Comparison of ENCODE assay signal across 17 cellular contexts in genomic region chr1:225430301-225430700, GRCh38. TPM values are rescaled to one million over a fixed set of nuclear protein-coding genes. Genes with fewer than 3 reads are reported as not detected.
DNase-seq lines count a peak whose midpoint lies in the region; ATAC-seq, FAIRE-seq and TF ChIP-seq lines count a peak whose summit lies in the region.
"Had no signal": no experiment of that assay in that cellular context is flagged by ENCODE, and none has a peak within 500 bp of the region (broad histone marks: within the 10 kb centered on the region; RNA-seq: fewer than 3 reads in every experiment).

No MANE protein-coding gene starts in this region.

- RAD21 ChIA-PET in GM12878 (lab: Charles Lee; ENCODE audit: unreplicated experiment): interaction anchor here (1.2 to 2.0 kb wide), 2 partner anchors 14 to 15 kb away, joined by 4 read pairs; no protein-coding TSS in a partner anchor

- no peak for ATAC-seq in CD4-positive, alpha-beta T cell (ENCODE audit: poor library complexity)
- no peak for ATAC-seq in GM12878
- ATAC-seq: Right ventricle myocardium inferior had no signal

- peaks cover 14 to 24% (median 21%) of the 10 kb centered on the region in 11 experiments; a peak in 21 of 22 replicates for H4K20me1 ChIP-seq in BLaER1 treated with 17β-estradiol and CSF1 and Interleukin-3, amounts not matched to agents 10 nM and 100 nM
- peaks cover 5% of the 10 kb centered on the region; the same call in 1 of the 2 replicates for H4K20me1 ChIP-seq in GM12878 (ENCODE audit: control insufficient read depth, insufficient read depth)

- peaks cover 24% of the 10 kb centered on the region for H3K36me3 Mint-ChIP-seq in CD4-positive, alpha-beta T cell (ENCODE audit: low read depth)
- H3K36me3 Mint-ChIP-seq in nephron (ENCODE audit: low read depth): no peaks in the 10 kb centered on the region

- SMC1A ChIA-PET in GM12878 (lab: Charles Lee; ENCODE audit: uncharacterized antibody, unreplicated experiment): interaction anchor here (1.0 to 8.1 kb wide), 2 partner anchors 13 to 43 kb away, joined by 3 to 108 read pairs; no protein-coding TSS in a partner anchor

- H3K36me3 ChIP-seq in BLaER1 treated with 17β-estradiol and CSF1 and Interleukin-3, amounts not matched to agents 10 nM and 100 nM: no peaks in the 10 kb centered on the region; a peak in 1 of 22 replicates
- no peaks in the 10 kb centered on the region for H3K36me3 ChIP-seq in GM12878 (ENCODE audit: control insufficient read depth in 2 of 2, insufficient read depth in 2 of 2, low read length in 1 of 2)
- H3K36me3 ChIP-seq: Peyer's patch had no signal

- TF ChIP-seq RAD21 in GM12878 (IDR thresholded peaks at IDR 0.05; ENCODE audit: insufficient read depth, low read depth, low read length): no peak

- H3K4me1 Mint-ChIP-seq in CD4-positive, alpha-beta T cell (ENCODE audit: low read depth): peaks cover 27% of the 10 kb centered on the region
- peaks cover 29% of the 10 kb centered on the region for H3K4me1 Mint-ChIP-seq in nephron

- POLR2A ChIA-PET in CD4-positive, alpha-beta T cell (lab: Charles Lee): interaction anchor here (8.1 kb wide), 1 partner anchor 14 kb away, joined by 280 read pairs; no protein-coding TSS in a partner anchor
- POLR2A ChIA-PET in GM12878 (lab: Charles Lee): interaction anchor here (0.6 to 1.4 kb wide), 4 partner anchors 14 to 346 kb away, joined by 3 to 6 read pairs (median 5); no protein-coding TSS in a partner anchor

- H3K4me3 Mint-ChIP-seq in CD4-positive, alpha-beta T cell: peak overlapping the region; percentile 43
- peak overlapping the region; percentile 28 to 50 (median 35) for H3K4me3 Mint-ChIP-seq in nephron
- H3K4me3 Mint-ChIP-seq: B cell had no signal

- WGBS in GM12878 (ENCODE audit: insufficient coverage, insufficient replicate concordance, low lambda C conversion rate, missing lambda C conversion rate): 88% methylated on average over 7 of the region's 7 CpGs

- in situ Hi-C loops in GM12878 (cut with MboI): no loop called here

- H3K27me3 Mint-ChIP-seq in CD4-positive, alpha-beta T cell: no peaks in the 10 kb centered on the region
- H3K27me3 Mint-ChIP-seq in nephron (ENCODE audit: low read depth): no peaks in the 10 kb centered on the region
- H3K27me3 Mint-ChIP-seq: B cell had no signal

- peaks cover 8 to 18% (median 16%) of the 10 kb centered on the region in 11 experiments; a peak in 18 of 22 replicates for H3K9me3 ChIP-seq in BLaER1 treated with 17β-estradiol and CSF1 and Interleukin-3, amounts not matched to agents 10 nM and 100 nM (replicated peaks in 1 of 11)
- H3K9me3 ChIP-seq in CD4-positive, alpha-beta T cell (ENCODE audit: control insufficient read depth, low read length): no peaks in the 10 kb centered on the region
- no peaks in the 10 kb centered on the region; the same call in 2 of the 3 replicates for H3K9me3 ChIP-seq in GM12878 (replicated peaks; ENCODE audit: control insufficient read depth, insufficient read depth, low read length)
- H3K9me3 ChIP-seq: Peyer's patch had no signal

- H3K27me3 ChIP-seq in BLaER1 treated with 17β-estradiol and CSF1 and Interleukin-3, amounts not matched to agents 10 nM and 100 nM: no peaks in the 10 kb centered on the region
- H3K27me3 ChIP-seq in CD4-positive, alpha-beta T cell (ENCODE audit: control insufficient read depth, insufficient read depth, low read length): no peaks in the 10 kb centered on the region
- H3K27me3 ChIP-seq in GM12878 (replicated peaks in 1 of 2; ENCODE audit: control insufficient read depth in 2 of 2, insufficient read depth in 2 of 2, low read length in 1 of 2): no peaks in the 10 kb centered on the region
- H3K27me3 ChIP-seq: Peyer's patch had no signal

- TF ChIP-seq POLR2A in GM12878 (IDR thresholded peaks at IDR 0.05; ENCODE audit: low read depth, low read length): no peak

- H3K79me2 ChIP-seq in GM12878 (ENCODE audit: control insufficient read depth, insufficient read depth, low read length): peaks cover 26% of the 10 kb centered on the region

- H3K9ac ChIP-seq in BLaER1 treated with 17β-estradiol and CSF1 and Interleukin-3, amounts not matched to agents 10 nM and 100 nM: 0 out of 22 replicates have a peak overlapping the region, but pooled peaks of 1 of the 11 experiments have one; percentile 4
- no peak overlapping the region for H3K9ac ChIP-seq in GM12878 (ENCODE audit: control insufficient read depth, insufficient read depth, low read length)
- H3K9ac ChIP-seq: KMS-11 had no signal

- peak overlapping the region in 8 of 11 experiments; percentile 8 to 100 (median 96); a peak in 11 of 22 replicates for H3K27ac ChIP-seq in BLaER1 treated with 17β-estradiol and CSF1 and Interleukin-3, amounts not matched to agents 10 nM and 100 nM
- no peak overlapping the region for H3K27ac ChIP-seq in CD4-positive, alpha-beta T cell (ENCODE audit: low read depth, low read length)
- H3K27ac ChIP-seq in GM12878 (ENCODE audit: control insufficient read depth, insufficient read depth): no peak overlapping the region
- H3K27ac ChIP-seq: KMS-11, Peyer's patch had no signal

- H3K9me3 Mint-ChIP-seq in CD4-positive, alpha-beta T cell: no peaks in the 10 kb centered on the region
- no peaks in the 10 kb centered on the region for H3K9me3 Mint-ChIP-seq in nephron

- TF ChIP-seq CTCF in CD4-positive, alpha-beta T cell (IDR thresholded peaks at IDR 0.05): no peak
- TF ChIP-seq CTCF in GM12878 (IDR thresholded peaks at IDR 0.05 in 2 of 3, conservative IDR thresholded peaks at IDR 0.05 in 1 of 3; ENCODE audit: control insufficient read depth in 2 of 3, extremely low read depth in 1 of 3, insufficient read depth in 1 of 3, low read depth in 3 of 3, low read length in 3 of 3): no peak
- no peak for TF ChIP-seq CTCF in nephron (IDR thresholded peaks at IDR 0.05; ENCODE audit: unreplicated experiment in 3 of 3)

- no peak for DNase-seq in CD4-positive, alpha-beta T cell
- DNase-seq in GM12878 (ENCODE audit: low read depth, low spot score) (no peak), GM19239 (ENCODE audit: insufficient read length, low spot score) (no peak), DMS 273 (lab: John Stamatoyannopoulos, UW; ENCODE audit: unreplicated experiment) (no peak), NCI-H1417 (lab: John Stamatoyannopoulos, UW) (no peak)
- DNase-seq: CD4-positive, alpha-beta memory T cell; DMS79; HCEC 1CT; NCI-H1436 treated with DMSO at 0.1 percent for 48 hours; NCI-H2029 treated with DMSO at 0.1 percent for 48 hours; NCI-H82; Peyer's patch had no signal

- intact Hi-C loops in CD4-positive, alpha-beta T cell (cut with DNase I, micrococcal nuclease): no loop called here
- intact Hi-C loops in GM12878 (cut with micrococcal nuclease; ENCODE audit: unreplicated experiment): no loop called here

- peak overlapping the region in 6 of 11 experiments; percentile 52 to 87 (median 82); a peak in 10 of 22 replicates for H3K4me2 ChIP-seq in BLaER1 treated with 17β-estradiol and CSF1 and Interleukin-3, amounts not matched to agents 10 nM and 100 nM
- H3K4me2 ChIP-seq in GM12878 (ENCODE audit: control insufficient read depth, insufficient read depth): no peak overlapping the region

- H3K27ac Mint-ChIP-seq in CD4-positive, alpha-beta T cell: no peak overlapping the region
- H3K27ac Mint-ChIP-seq in nephron: peak overlapping the region; percentile 20 to 53 (median 33)
- H3K27ac Mint-ChIP-seq: B cell had no signal

- TF ChIP-seq EP300 in GM12878 (IDR thresholded peaks at IDR 0.05; ENCODE audit: borderline replicate concordance in 1 of 2, control insufficient read depth in 1 of 2, low read depth in 2 of 2, low read length in 2 of 2): no peak

- peaks cover 23 to 40% (median 32%) of the 10 kb centered on the region in 10 experiments for H3K4me1 ChIP-seq in BLaER1 treated with 17β-estradiol and CSF1 and Interleukin-3, amounts not matched to agents 10 nM and 100 nM
- H3K4me1 ChIP-seq in GM12878 (ENCODE audit: control insufficient read depth, insufficient read depth, low read length): peaks cover 11% of the 10 kb centered on the region

- H3K4me3 ChIP-seq in BLaER1 treated with 17β-estradiol and CSF1 and Interleukin-3, amounts not matched to agents 10 nM and 100 nM: no peak overlapping the region
- H3K4me3 ChIP-seq in GM12878: no peak overlapping the region
- H3K4me3 ChIP-seq: Peyer's patch had no signal

- BruUV-seq in GM12878 (replicated peaks; lab: Mats Ljungman, UMichigan): no TSS peak

- no peak overlapping the region for H2AFZ ChIP-seq in GM12878 (ENCODE audit: control insufficient read depth, low read depth, low read length)

- CTCF ChIA-PET in CD4-positive, alpha-beta T cell (lab: Charles Lee): interaction anchor here (1.0 to 1.7 kb wide), 2 partner anchors 14 to 44 kb away, joined by 3 to 7 read pairs; no protein-coding TSS in a partner anchor
- CTCF ChIA-PET in GM12878 (lab: Yijun Ruan, JAX): interaction anchor here (6.9 kb wide), 1 partner anchor 11 kb away, joined by 53 read pairs; no protein-coding TSS in a partner anchor

- FAIRE-seq in GM12878 (lab: Jason Lieb, UNC) (no peak), GM19239 (lab: Jason Lieb, UNC) (no peak)

RNA-seq across cellular contexts. Expression of gene LBR, which starts 2.5 kb away (rescaled TPM):
- total RNA-seq in CD4-positive, alpha-beta T cell: 100 to 1,000 TPM; 118 to 129 TPM
- total RNA-seq in GM12878 (2013; cell fraction: nucleolus; rRNA removed): 109 and 122 TPM in 2 replicates
- total RNA-seq in GM12878 (2014; rRNA removed): 98.7 and 119 TPM in 2 replicates
- total RNA-seq in GM12878 (2014; rRNA removed; fragmentation: Illumina TruSeq; extraction: Trizol): 114 and 115 TPM in 2 replicates
- 121 and 122 TPM in 2 replicates for total RNA-seq in GM12878 (2021)
- 23.2 TPM for polyA plus RNA-seq in GM12878 (2011; ENCODE audit: low read depth)
- polyA plus RNA-seq in GM12878 (2011; rRNA removed): 107 and 150 TPM in 2 replicates
- polyA plus RNA-seq in GM12878 (2011; cell fraction: cytosol; rRNA removed): 65.0 and 77.4 TPM in 2 replicates
- polyA plus RNA-seq in GM12878 (2011; cell fraction: nucleus; rRNA removed): 58.7 and 70.0 TPM in 2 replicates
- polyA plus RNA-seq in GM12878 (2012): 45.6 and 47.4 TPM in 2 replicates
- 113 and 134 TPM in 2 replicates for polyA plus RNA-seq in GM12878 (2014; fragmentation: Illumina TruSeq; extraction: Trizol)
- 100 to 1,000 TPM in 1 of 2 experiments, 10 to 100 TPM in 1; 81.8 to 120 TPM for polyA plus RNA-seq in GM12878 (2014; fragmentation: Nextera tagmentation; extraction: Ambion mirVana)
- 77.6 and 82.7 TPM in 2 replicates for polyA plus RNA-seq in GM12878 (2014; rRNA removed)
- 100 to 1,000 TPM; 169 to 178 TPM for polyA plus RNA-seq in GM12878 (2016; fragmentation: Nextera tagmentation; extraction: Ambion mirVana)
- polyA minus RNA-seq in GM12878 (2011; rRNA and poly(A)+ RNA removed): 95.3 and 99.4 TPM in 2 replicates
- polyA minus RNA-seq in GM12878 (2011; cell fraction: cytosol; rRNA and poly(A)+ RNA removed): 31.2 and 33.1 TPM in 2 replicates
- polyA minus RNA-seq in GM12878 (2011; cell fraction: nucleus; rRNA and poly(A)+ RNA removed): 50.9 and 107 TPM in 2 replicates

Comparison
In these comparisons a context has a peak if more than half of its experiments do, and no peak if none do; other contexts are left out.
1. H3K27ac ChIP-seq: peak in BLaER1 treated with 17β-estradiol and CSF1 and Interleukin-3, amounts not matched to agents 10 nM and 100 nM (8 of 11); none in CD4-positive, alpha-beta T cell (single experiment) and GM12878 (single experiment).